22 cellular contexts compared by ENCODE assay signal in the genomic region with DNA sequence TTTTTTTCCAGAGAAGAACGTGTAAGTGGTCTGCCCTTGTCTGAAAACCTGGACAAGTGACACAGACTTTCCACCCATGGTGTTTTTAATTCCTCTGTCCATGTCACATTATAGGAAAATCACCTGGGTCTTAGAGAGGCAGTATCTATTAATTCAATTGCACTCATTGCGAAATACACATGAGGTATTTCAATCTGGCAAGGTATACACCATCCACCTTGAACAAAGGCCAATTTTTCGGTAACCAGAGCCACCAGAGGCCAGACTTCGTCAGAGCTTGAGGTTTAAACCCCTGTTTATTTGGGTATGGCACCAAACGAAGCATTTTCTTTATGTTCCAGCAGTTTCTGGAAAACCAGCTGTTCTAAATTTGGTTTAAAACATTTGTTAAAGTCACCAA.
DNase-seq lines count a peak whose midpoint lies in the region; ATAC-seq and TF ChIP-seq lines count a peak whose summit lies in the region.
"Had no signal": no experiment of that assay in that cellular context is flagged by ENCODE, and none has a peak within 500 bp of the region (broad histone marks: within the 10 kb centered on the region; RNA-seq: fewer than 3 reads in every experiment).

No MANE protein-coding gene starts in this region.

- H3K27me3 ChIP-seq in esophagus muscularis mucosa (peaks cover 0 to 16% (median 0%) of the 10 kb centered on the region in 4 donors), right lobe of liver (no peaks in the 10 kb centered on the region), transverse colon (no peaks in the 10 kb centered on the region), tibial artery (peaks cover 0 to 8% of the 10 kb centered on the region in 2 donors)

- 52% methylated on average over 5 of the region's 5 CpGs for WGBS in esophagus muscularis mucosa
- 28% methylated on average over 5 of the region's 5 CpGs for WGBS in right lobe of liver (ENCODE audit: insufficient coverage, low coverage, low lambda C conversion rate, missing lambda C conversion rate)
- 44 to 50% methylated on average over 1 to 5 of the region's 5 CpGs for WGBS in transverse colon (ENCODE audit: low coverage in 1 of 2), 2 donors

- H3K9me3 ChIP-seq in esophagus muscularis mucosa (no peaks in the 10 kb centered on the region), right lobe of liver (no peaks in the 10 kb centered on the region), transverse colon (no peaks in the 10 kb centered on the region), tibial artery (no peaks in the 10 kb centered on the region)

- intact Hi-C loops in esophagus muscularis mucosa (cut with DNase I): no loop called here
- intact Hi-C loops in right lobe of liver (cut with DNase I): no loop called here
- intact Hi-C loops in transverse colon (cut with DNase I; ENCODE audit: low total_unique reads): no loop called here
- intact Hi-C loops in tibial artery (cut with DNase I; ENCODE audit: low total_unique reads): no loop called here

- H3K27ac ChIP-seq in esophagus muscularis mucosa (replicated peaks in 1 of 4): peak overlapping the region; percentile 53 to 68 (median 61)
- H3K27ac ChIP-seq in right lobe of liver: no peak overlapping the region
- peak overlapping the region in 3 of 4 donors; percentile 13 to 55 (median 40) for H3K27ac ChIP-seq in transverse colon
- no peak overlapping the region for H3K27ac ChIP-seq in tibial artery
- H3K27ac ChIP-seq: A549, GM23248 had no signal

- no peaks in the 10 kb centered on the region for H3K36me3 ChIP-seq in esophagus muscularis mucosa
- H3K36me3 ChIP-seq in right lobe of liver: no peaks in the 10 kb centered on the region
- H3K36me3 ChIP-seq in transverse colon: no peaks in the 10 kb centered on the region
- no peaks in the 10 kb centered on the region for H3K36me3 ChIP-seq in tibial artery

- H3K4me1 ChIP-seq in esophagus muscularis mucosa (peaks cover 7 to 40% (median 31%) of the 10 kb centered on the region in 4 donors), right lobe of liver (no peaks in the 10 kb centered on the region), transverse colon (peaks cover 0 to 4% (median 0%) of the 10 kb centered on the region in 4 donors), tibial artery (peaks cover 0 to 14% (median 7%) of the 10 kb centered on the region in 4 donors)
- H3K4me1 ChIP-seq: A549 had no signal

- no peak for TF ChIP-seq CTCF in esophagus muscularis mucosa (IDR thresholded peaks at IDR 0.05)
- no peak for TF ChIP-seq CTCF in right lobe of liver (IDR thresholded peaks at IDR 0.05)
- no peak for TF ChIP-seq CTCF in transverse colon (IDR thresholded peaks at IDR 0.05)
- no peak for TF ChIP-seq CTCF in tibial artery (IDR thresholded peaks at IDR 0.05)

- H3K4me3 ChIP-seq in esophagus muscularis mucosa (no peak overlapping the region), right lobe of liver (no peak overlapping the region), transverse colon (no peak overlapping the region), tibial artery (no peak overlapping the region)
- H3K4me3 ChIP-seq: A549, GM23248 had no signal

- DNase-seq in NCI-H2171 treated with DMSO at 0.1 percent for 48 hours (lab: John Stamatoyannopoulos, UW) (peak; percentile 50), NCI-H2171 (lab: John Stamatoyannopoulos, UW) (no peak), esophagus muscularis mucosa (ENCODE audit: extremely low spot score) (no peak), right lobe of liver (no peak), transverse colon (no peak), tibial artery (no peak)
- DNase-seq in stimulated activated naive CD4-positive, alpha-beta T cell (lab: John Stamatoyannopoulos, UW): no peak
- DNase-seq: activated CD4-positive, alpha-beta memory T cell treated with anti-CD3 and anti-CD28 coated beads for 36 hours; activated effector memory CD4-positive, alpha-beta T cell treated with anti-CD3 and anti-CD28 coated beads, Interleukin-2, amount 50 U/mL, for 16 hours; activated naive CD8-positive, alpha-beta T cell treated with anti-CD3 and anti-CD28 coated beads, Interleukin-2, amount 50 U/mL, for 24 hours; cortex of kidney; EL; GM23248; NCI-H82; OCI-M1; SHP77 treated with DMSO at 0.1 percent for 48 hours; stimulated activated CD4-positive, alpha-beta T cell treated with anti-CD3 and anti-CD28 coated beads, Interleukin-4, amount 100 ng/mL, for 1 hour; stimulated activated naive CD8-positive, alpha-beta T cell treated with anti-CD3 and anti-CD28 coated beads, Interleukin-15, Interleukin-2, amounts not matched to agents 100 U/mL and 50 U/mL, for 24 hours; SW 1271; trophoblast cell had no signal

- in situ Hi-C loops in transverse colon (cut with MboI; ENCODE audit: low pct_ligation_motif_present in 1 of 4, low pct_unique_long_range_greater_than_20kb in 1 of 4, low sequenced_read_pairs in 3 of 4): no loop called here

- ATAC-seq in right lobe of liver (peak; percentile 69 to 91 (median 86)), GM18511 (IDR thresholded peaks at IDR 0.05; ENCODE audit: unreplicated experiment) (no peak)
- ATAC-seq: A549; activated naive CD8-positive, alpha-beta T cell treated with anti-CD3 and anti-CD28 coated beads, Interleukin-2, amount 50 U/mL, for 24 hours; stimulated activated naive CD8-positive, alpha-beta T cell treated with anti-CD3 and anti-CD28 coated beads, Interleukin-15, Interleukin-2, amounts not matched to agents 100 U/mL and 50 U/mL, for 24 hours had no signal

- TF ChIP-seq EP300 in esophagus muscularis mucosa (IDR thresholded peaks at IDR 0.05) (no peak), transverse colon (IDR thresholded peaks at IDR 0.05; ENCODE audit: low read depth) (no peak)

- TF ChIP-seq POLR2A in esophagus muscularis mucosa (IDR thresholded peaks at IDR 0.05; ENCODE audit: low read depth) (no peak), right lobe of liver (IDR thresholded peaks at IDR 0.05) (no peak), transverse colon (IDR thresholded peaks at IDR 0.05) (no peak)

Comparison
In these comparisons a context has a peak if more than half of its experiments do, and no peak if none do; other contexts are left out.
1. H3K27ac ChIP-seq: peak in esophagus muscularis mucosa (4 of 4) and transverse colon (3 of 4); none in right lobe of liver (0 of 3) and tibial artery (0 of 2).